ENCODE assay signal across 1 cellular context in genomic region chr6:44078795-44079671, GRCh38.
A peak's percentile ranks its signal among the peaks of the same experiment; 100 is the strongest.
TF ChIP-seq lines count a peak whose summit lies in the region.

No MANE protein-coding gene starts in this region.

TF ChIP-seq in HepG2, 621 proteins besides CTCF, POLR2A, EP300 and RAD21 (continued from another document and continues in another):
- TF ChIP-seq DZIP1 (CRISPR knock-in tag; IDR thresholded peaks at IDR 0.05) = no peak
- TF ChIP-seq USF2 (IDR thresholded peaks at IDR 0.05; ENCODE audit: low read depth, low read length) = no peak
- TF ChIP-seq USF2 (CRISPR knock-in tag; IDR thresholded peaks at IDR 0.05; ENCODE audit: borderline replicate concordance) = no peak
- TF ChIP-seq SAP130 (CRISPR knock-in tag; IDR thresholded peaks at IDR 0.05; ENCODE audit: low read depth) = peak; percentile 34; the same call in 1 of the 2 replicates
- TF ChIP-seq ZNF768 (CRISPR knock-in tag; IDR thresholded peaks at IDR 0.05) = no peak
- 0 out of 2 replicates have a peak, but pooled peaks have one; percentile 75 for TF ChIP-seq PAWR (CRISPR knock-in tag; IDR thresholded peaks at IDR 0.05; ENCODE audit: borderline replicate concordance)
- TF ChIP-seq HHEX (CRISPR knock-in tag; IDR thresholded peaks at IDR 0.05) = no peak
- TF ChIP-seq HMGXB3 (CRISPR knock-in tag; IDR thresholded peaks at IDR 0.05; ENCODE audit: borderline replicate concordance) = peak; percentile 66; the same call in 1 of the 2 replicates
- no peak for TF ChIP-seq XBP1 (CRISPR knock-in tag; IDR thresholded peaks at IDR 0.05)
- TF ChIP-seq ZNF383 (CRISPR knock-in tag; IDR thresholded peaks at IDR 0.05; ENCODE audit: borderline replicate concordance) = no peak
- no peak for TF ChIP-seq RBM22 (optimal IDR thresholded peaks at IDR 0.05; ENCODE audit: low read length)
- peak; percentile 25; the same call in 1 of the 2 replicates for TF ChIP-seq FOXA3 (CRISPR knock-in tag; IDR thresholded peaks at IDR 0.05)
- no peak for TF ChIP-seq ZNF547 (CRISPR knock-in tag; IDR thresholded peaks at IDR 0.05)
- no peak for TF ChIP-seq PHB2 (IDR thresholded peaks at IDR 0.05; ENCODE audit: partially characterized antibody)
- no peak for TF ChIP-seq HIVEP1 (CRISPR knock-in tag; IDR thresholded peaks at IDR 0.05)
- no peak for TF ChIP-seq IKZF5 (CRISPR knock-in tag; IDR thresholded peaks at IDR 0.05)
- no peak for TF ChIP-seq THRA (CRISPR knock-in tag; IDR thresholded peaks at IDR 0.05; ENCODE audit: borderline replicate concordance)
- TF ChIP-seq ZNF446 (CRISPR knock-in tag; IDR thresholded peaks at IDR 0.05) = no peak
- no peak for TF ChIP-seq PAF1 (CRISPR knock-in tag; IDR thresholded peaks at IDR 0.05)
- no peak for TF ChIP-seq YEATS4 (CRISPR knock-in tag; IDR thresholded peaks at IDR 0.05; ENCODE audit: borderline replicate concordance)
- TF ChIP-seq PBX3 (CRISPR knock-in tag; IDR thresholded peaks at IDR 0.05; ENCODE audit: borderline replicate concordance) = no peak
- TF ChIP-seq ZNF530 (CRISPR knock-in tag; IDR thresholded peaks at IDR 0.05; ENCODE audit: low read depth) = no peak
- no peak for TF ChIP-seq ZNF747 (CRISPR knock-in tag; IDR thresholded peaks at IDR 0.05; ENCODE audit: borderline replicate concordance)
- TF ChIP-seq RERE (CRISPR knock-in tag; IDR thresholded peaks at IDR 0.05; ENCODE audit: low read depth) = no peak
- no peak for TF ChIP-seq ISX (CRISPR knock-in tag; conservative IDR thresholded peaks at IDR 0.05)
- TF ChIP-seq TBX3 (IDR thresholded peaks at IDR 0.05; ENCODE audit: borderline replicate concordance) = no peak
- no peak for TF ChIP-seq CHCHD3 (CRISPR knock-in tag; IDR thresholded peaks at IDR 0.05)
- no peak for TF ChIP-seq DNMT3B (CRISPR knock-in tag; conservative IDR thresholded peaks at IDR 0.05)
- TF ChIP-seq MNT (IDR thresholded peaks at IDR 0.05) = no peak
- TF ChIP-seq POGZ (CRISPR knock-in tag; IDR thresholded peaks at IDR 0.05) = no peak
- TF ChIP-seq ZNF512 (CRISPR knock-in tag; IDR thresholded peaks at IDR 0.05) = no peak
- TF ChIP-seq PPARG (CRISPR knock-in tag; conservative IDR thresholded peaks at IDR 0.05) = peak; percentile 55; the same call in 1 of the 2 replicates
- no peak for TF ChIP-seq ZNF709 (CRISPR knock-in tag; IDR thresholded peaks at IDR 0.05)
